ENCODE assay signal across 8 cellular contexts in genomic region chrX:18674417-18674787, GRCh38. TPM values are rescaled to one million over a fixed set of nuclear protein-coding genes. Genes with fewer than 3 reads are reported as not detected.
DNase-seq lines count a peak whose midpoint lies in the region; ATAC-seq and TF ChIP-seq lines count a peak whose summit lies in the region.

No MANE protein-coding gene starts in this region.

- DNase-seq in DND-41 (peak; percentile 26), head of caudate nucleus (peak; percentile 3 to 63 (median 36)), NCI-H2227 treated with DMSO at 0.1 percent for 48 hours (lab: John Stamatoyannopoulos, UW) (no peak), NCI-H774 (lab: John Stamatoyannopoulos, UW) (no peak)
- peak; percentile 3 for DNase-seq in activated T-helper 1 cell treated with anti-CD3 and anti-CD28 coated beads, Interleukin-2, amount 50 U/mL, for 16 hours (ENCODE audit: low read depth in 1 of 2, low spot score in 1 of 2)

- peaks cover 0 to 4% (median 0%) of the 10 kb centered on the region in 3 donors for H3K9me3 Mint-ChIP-seq in IgD-negative memory B cell

- ATAC-seq in DND-41 (ENCODE audit: insufficient read depth, low read depth) (peak; percentile 44), GM21717 (IDR thresholded peaks at IDR 0.05; ENCODE audit: unreplicated experiment) (peak; percentile 30)

- peak overlapping the region; percentile 82 to 98 (median 92) for H3K4me3 Mint-ChIP-seq in IgD-negative memory B cell

- peaks cover 13% of the 10 kb centered on the region for H3K4me1 ChIP-seq in DND-41 (ENCODE audit: insufficient read depth, low read length)
- no peaks in the 10 kb centered on the region for H3K4me1 ChIP-seq in rectal smooth muscle tissue (ENCODE audit: control insufficient read depth, insufficient read depth, low read length)

- H3K4me1 Mint-ChIP-seq in IgD-negative memory B cell, result peaks cover 2 to 14% (median 3%) of the 10 kb centered on the region in 3 donors

- TF ChIP-seq CTCF in DND-41 (IDR thresholded peaks at IDR 0.05; ENCODE audit: borderline replicate concordance, extremely low read depth, low read length, poor library complexity, severe bottlenecking), result no peak

- H3K27me3 Mint-ChIP-seq in IgD-negative memory B cell, result no peaks in the 10 kb centered on the region

- peak overlapping the region; percentile 91 to 99 (median 98) for H3K27ac Mint-ChIP-seq in IgD-negative memory B cell

- peak overlapping the region; percentile 72 for H3K4me2 ChIP-seq in DND-41 (ENCODE audit: insufficient read depth, low read length)

- no peaks in the 10 kb centered on the region for H4K20me1 ChIP-seq in DND-41 (ENCODE audit: insufficient read depth, low read length)

- no peaks in the 10 kb centered on the region for H3K79me2 ChIP-seq in DND-41 (ENCODE audit: insufficient read depth, low read length)

- H3K36me3 ChIP-seq in DND-41 (ENCODE audit: insufficient read depth, low read length) (no peaks in the 10 kb centered on the region), rectal smooth muscle tissue (ENCODE audit: control insufficient read depth, insufficient read depth, low read length) (no peaks in the 10 kb centered on the region)

- peak overlapping the region; percentile 50 to 70; a peak in 3 of 4 replicates for H3K4me3 ChIP-seq in DND-41 (ENCODE audit: low read depth in 1 of 2, low read length in 2 of 2)
- peak overlapping the region; percentile 69 for H3K4me3 ChIP-seq in rectal smooth muscle tissue (ENCODE audit: low read length)

- no peaks in the 10 kb centered on the region for H3K27me3 ChIP-seq in DND-41 (ENCODE audit: insufficient read depth, low read length, poor library complexity)
- no peaks in the 10 kb centered on the region for H3K27me3 ChIP-seq in rectal smooth muscle tissue (ENCODE audit: control insufficient read depth, insufficient read depth, low read length)

- intact Hi-C loops in head of caudate nucleus (cut with DNase I), result no loop called here

- peak overlapping the region; percentile 56 for H3K27ac ChIP-seq in DND-41 (ENCODE audit: low read length)
- H3K27ac ChIP-seq in rectal smooth muscle tissue (ENCODE audit: low read depth, low read length), result peak overlapping the region; percentile 58

- peak overlapping the region; percentile 72 for H2AFZ ChIP-seq in DND-41 (ENCODE audit: low read depth, low read length)

- H3K9ac ChIP-seq in DND-41 (ENCODE audit: low read depth, low read length) (peak overlapping the region; percentile 68), rectal smooth muscle tissue (ENCODE audit: low read length) (no peak overlapping the region)

- no peaks in the 10 kb centered on the region for H3K36me3 Mint-ChIP-seq in IgD-negative memory B cell

- no peaks in the 10 kb centered on the region for H3K9me3 ChIP-seq in DND-41 (ENCODE audit: insufficient read depth, low read length, severe bottlenecking)

RNA-seq across cellular contexts. Expression of gene RS1, which starts 2.5 kb away (rescaled TPM):
- not detected for polyA plus RNA-seq in IgD-negative memory B cell

RNA-seq across cellular contexts. Expression of gene PPEF1, which starts 33.0 kb away (rescaled TPM):
- polyA plus RNA-seq in IgD-negative memory B cell, result not detected

Comparison
In these comparisons a context has a peak if more than half of its experiments do, and no peak if none do; other contexts are left out.
1. DNase-seq: peak in DND-41 (single experiment), activated T-helper 1 cell treated with anti-CD3 and anti-CD28 coated beads, Interleukin-2, amount 50 U/mL, for 16 hours (2 of 2) and head of caudate nucleus (42 of 42); none in NCI-H2227 treated with DMSO at 0.1 percent for 48 hours (single experiment) and NCI-H774 (single experiment).